Comparison of ENCODE assay signal across 1 cellular context in the genomic region with DNA sequence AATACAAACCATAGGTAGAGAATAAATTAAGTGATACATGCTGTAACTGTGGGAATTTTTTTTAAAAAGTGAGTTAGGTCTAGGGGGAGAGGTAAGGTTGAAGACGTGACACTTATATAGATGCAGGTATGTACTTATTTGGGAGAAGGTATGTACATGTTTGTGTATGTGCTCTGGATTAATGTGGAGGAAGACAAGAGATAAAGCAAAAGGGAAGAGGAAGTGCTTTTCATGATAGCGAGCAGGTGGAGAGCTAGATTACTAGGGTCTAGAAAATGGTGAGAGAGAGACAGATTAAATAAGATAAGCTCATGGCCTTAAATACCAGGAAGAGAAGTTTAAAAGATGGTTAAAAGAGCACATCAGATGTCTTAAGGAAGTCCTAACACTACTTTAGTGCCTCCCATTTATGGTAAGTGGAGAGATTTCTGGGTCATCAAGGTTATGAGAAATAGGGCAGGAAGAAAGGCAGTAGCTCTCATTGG.
TF ChIP-seq lines count a peak whose summit lies in the region.

No MANE protein-coding gene starts in this region.

TF ChIP-seq in K562, 482 proteins besides CTCF, POLR2A, EP300 and RAD21 (continued from another document and continues in another):
- TF ChIP-seq BDP1 (IDR thresholded peaks at IDR 0.05; ENCODE audit: insufficient read depth, insufficient read length) (no peak), ZFX (CRISPR knock-in tag; IDR thresholded peaks at IDR 0.05) (no peak), DDX20 (tag; IDR thresholded peaks at IDR 0.05; ENCODE audit: low read depth) (no peak), SMARCC2 (IDR thresholded peaks at IDR 0.05; ENCODE audit: low read depth) (peak; percentile 95; the same call in 1 of the 2 replicates), ILF3 (IDR thresholded peaks at IDR 0.05; ENCODE audit: borderline replicate concordance) (no peak), TCF7L2 (IDR thresholded peaks at IDR 0.05; ENCODE audit: low read depth, low read length) (no peak), DMBX1 (CRISPR knock-in tag; IDR thresholded peaks at IDR 0.05; ENCODE audit: borderline replicate concordance) (0 out of 2 replicates have a peak, but pooled peaks have one; percentile 9), CEBPG (CRISPR knock-in tag; IDR thresholded peaks at IDR 0.05) (no peak), CEBPG (tag; conservative IDR thresholded peaks at IDR 0.05 in 1 of 2, IDR thresholded peaks at IDR 0.05 in 1 of 2) (no peak), GATA2 (CRISPR knock-in tag; IDR thresholded peaks at IDR 0.05) (peak; percentile 86), ETV1 (tag; conservative IDR thresholded peaks at IDR 0.05; ENCODE audit: low read depth) (peak; percentile 88), SRF (CRISPR knock-in tag; IDR thresholded peaks at IDR 0.05) (peak in 1 of 2 experiments; percentile 86; a peak in 2 of 4 replicates), MIER1 (IDR thresholded peaks at IDR 0.05; ENCODE audit: low read depth) (no peak), PTTG1 (tag; IDR thresholded peaks at IDR 0.05; ENCODE audit: low read depth) (no peak), RB1 (IDR thresholded peaks at IDR 0.05; ENCODE audit: low read depth) (no peak), TEAD1 (CRISPR knock-in tag; IDR thresholded peaks at IDR 0.05) (peak in 1 of 2 experiments; percentile 41; a peak in 1 of 4 replicates), DACH1 (IDR thresholded peaks at IDR 0.05; ENCODE audit: partially characterized antibody) (no peak), ILK (tag; IDR thresholded peaks at IDR 0.05; ENCODE audit: borderline replicate concordance, low read depth) (no peak), NFRKB (IDR thresholded peaks at IDR 0.05; ENCODE audit: low read depth) (no peak; the same call in 1 of the 2 replicates), IFI16 (CRISPR knock-in tag; IDR thresholded peaks at IDR 0.05) (no peak), RBBP5 (IDR thresholded peaks at IDR 0.05; ENCODE audit: borderline replicate concordance, insufficient read depth, low read length, poor library complexity, severe bottlenecking) (no peak), NBN (IDR thresholded peaks at IDR 0.05; ENCODE audit: low read depth) (peak; percentile 96), TCFL5 (CRISPR knock-in tag; conservative IDR thresholded peaks at IDR 0.05) (no peak), CHD1 (IDR thresholded peaks at IDR 0.05; ENCODE audit: low read length) (no peak), MEF2A (IDR thresholded peaks at IDR 0.05; ENCODE audit: control insufficient read depth, low read depth, low read length) (no peak), BRD4 (IDR thresholded peaks at IDR 0.05) (no peak), RBFOX2 (IDR thresholded peaks at IDR 0.05; ENCODE audit: low read depth, low read length) (no peak), ARID2 (IDR thresholded peaks at IDR 0.05) (no peak), TFAM (CRISPR knock-in tag; conservative IDR thresholded peaks at IDR 0.05) (no peak), LEF1 (IDR thresholded peaks at IDR 0.05) (peak; percentile 86), ZKSCAN3 (CRISPR knock-in tag; IDR thresholded peaks at IDR 0.05) (no peak), RNF2 (IDR thresholded peaks at IDR 0.05) (peak; percentile 76), ZNF23 (CRISPR knock-in tag; IDR thresholded peaks at IDR 0.05) (no peak), SIN3A (IDR thresholded peaks at IDR 0.05; ENCODE audit: borderline replicate concordance in 2 of 2, control insufficient read depth in 1 of 2, low read depth in 2 of 2, low read length in 2 of 2) (no peak), CBX5 (IDR thresholded peaks at IDR 0.05; ENCODE audit: borderline replicate concordance, low read depth) (0 out of 2 replicates have a peak, but pooled peaks have one; percentile 8), U2AF1 (optimal IDR thresholded peaks at IDR 0.05; ENCODE audit: low read depth, low read length) (no peak), NFE2L1 (tag; IDR thresholded peaks at IDR 0.05; ENCODE audit: borderline replicate concordance, low read depth) (no peak), KAT7 (CRISPR knock-in tag; IDR thresholded peaks at IDR 0.05; ENCODE audit: borderline replicate concordance) (0 out of 2 replicates have a peak, but pooled peaks have one; percentile 54), NR1H2 (CRISPR knock-in tag; IDR thresholded peaks at IDR 0.05) (no peak)
- TF ChIP-seq, protein P1, sequence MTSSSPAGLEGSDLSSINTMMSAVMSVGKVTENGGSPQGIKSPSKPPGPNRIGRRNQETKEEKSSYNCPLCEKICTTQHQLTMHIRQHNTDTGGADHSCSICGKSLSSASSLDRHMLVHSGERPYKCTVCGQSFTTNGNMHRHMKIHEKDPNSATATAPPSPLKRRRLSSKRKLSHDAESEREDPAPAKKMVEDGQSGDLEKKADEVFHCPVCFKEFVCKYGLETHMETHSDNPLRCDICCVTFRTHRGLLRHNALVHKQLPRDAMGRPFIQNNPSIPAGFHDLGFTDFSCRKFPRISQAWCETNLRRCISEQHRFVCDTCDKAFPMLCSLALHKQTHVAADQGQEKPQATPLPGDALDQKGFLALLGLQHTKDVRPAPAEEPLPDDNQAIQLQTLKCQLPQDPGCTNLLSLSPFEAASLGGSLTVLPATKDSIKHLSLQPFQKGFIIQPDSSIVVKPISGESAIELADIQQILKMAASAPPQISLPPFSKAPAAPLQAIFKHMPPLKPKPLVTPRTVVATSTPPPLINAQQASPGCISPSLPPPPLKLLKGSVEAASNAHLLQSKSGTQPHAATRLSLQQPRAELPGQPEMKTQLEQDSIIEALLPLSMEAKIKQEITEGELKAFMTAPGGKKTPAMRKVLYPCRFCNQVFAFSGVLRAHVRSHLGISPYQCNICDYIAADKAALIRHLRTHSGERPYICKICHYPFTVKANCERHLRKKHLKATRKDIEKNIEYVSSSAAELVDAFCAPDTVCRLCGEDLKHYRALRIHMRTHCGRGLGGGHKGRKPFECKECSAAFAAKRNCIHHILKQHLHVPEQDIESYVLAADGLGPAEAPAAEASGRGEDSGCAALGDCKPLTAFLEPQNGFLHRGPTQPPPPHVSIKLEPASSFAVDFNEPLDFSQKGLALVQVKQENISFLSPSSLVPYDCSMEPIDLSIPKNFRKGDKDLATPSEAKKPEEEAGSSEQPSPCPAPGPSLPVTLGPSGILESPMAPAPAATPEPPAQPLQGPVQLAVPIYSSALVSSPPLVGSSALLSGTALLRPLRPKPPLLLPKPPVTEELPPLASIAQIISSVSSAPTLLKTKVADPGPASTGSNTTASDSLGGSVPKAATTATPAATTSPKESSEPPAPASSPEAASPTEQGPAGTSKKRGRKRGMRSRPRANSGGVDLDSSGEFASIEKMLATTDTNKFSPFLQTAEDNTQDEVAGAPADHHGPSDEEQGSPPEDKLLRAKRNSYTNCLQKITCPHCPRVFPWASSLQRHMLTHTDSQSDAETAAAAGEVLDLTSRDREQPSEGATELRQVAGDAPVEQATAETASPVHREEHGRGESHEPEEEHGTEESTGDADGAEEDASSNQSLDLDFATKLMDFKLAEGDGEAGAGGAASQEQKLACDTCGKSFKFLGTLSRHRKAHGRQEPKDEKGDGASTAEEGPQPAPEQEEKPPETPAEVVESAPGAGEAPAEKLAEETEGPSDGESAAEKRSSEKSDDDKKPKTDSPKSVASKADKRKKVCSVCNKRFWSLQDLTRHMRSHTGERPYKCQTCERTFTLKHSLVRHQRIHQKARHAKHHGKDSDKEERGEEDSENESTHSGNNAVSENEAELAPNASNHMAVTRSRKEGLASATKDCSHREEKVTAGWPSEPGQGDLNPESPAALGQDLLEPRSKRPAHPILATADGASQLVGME (CRISPR knock-in tag; IDR thresholded peaks at IDR 0.05), result no peak
- TF ChIP-seq, protein P2, sequence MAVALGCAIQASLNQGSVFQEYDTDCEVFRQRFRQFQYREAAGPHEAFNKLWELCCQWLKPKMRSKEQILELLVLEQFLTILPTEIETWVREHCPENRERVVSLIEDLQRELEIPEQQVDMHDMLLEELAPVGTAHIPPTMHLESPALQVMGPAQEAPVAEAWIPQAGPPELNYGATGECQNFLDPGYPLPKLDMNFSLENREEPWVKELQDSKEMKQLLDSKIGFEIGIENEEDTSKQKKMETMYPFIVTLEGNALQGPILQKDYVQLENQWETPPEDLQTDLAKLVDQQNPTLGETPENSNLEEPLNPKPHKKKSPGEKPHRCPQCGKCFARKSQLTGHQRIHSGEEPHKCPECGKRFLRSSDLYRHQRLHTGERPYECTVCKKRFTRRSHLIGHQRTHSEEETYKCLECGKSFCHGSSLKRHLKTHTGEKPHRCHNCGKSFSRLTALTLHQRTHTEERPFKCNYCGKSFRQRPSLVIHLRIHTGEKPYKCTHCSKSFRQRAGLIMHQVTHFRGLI (CRISPR knock-in tag; IDR thresholded peaks at IDR 0.05), result no peak
- TF ChIP-seq, protein P3, sequence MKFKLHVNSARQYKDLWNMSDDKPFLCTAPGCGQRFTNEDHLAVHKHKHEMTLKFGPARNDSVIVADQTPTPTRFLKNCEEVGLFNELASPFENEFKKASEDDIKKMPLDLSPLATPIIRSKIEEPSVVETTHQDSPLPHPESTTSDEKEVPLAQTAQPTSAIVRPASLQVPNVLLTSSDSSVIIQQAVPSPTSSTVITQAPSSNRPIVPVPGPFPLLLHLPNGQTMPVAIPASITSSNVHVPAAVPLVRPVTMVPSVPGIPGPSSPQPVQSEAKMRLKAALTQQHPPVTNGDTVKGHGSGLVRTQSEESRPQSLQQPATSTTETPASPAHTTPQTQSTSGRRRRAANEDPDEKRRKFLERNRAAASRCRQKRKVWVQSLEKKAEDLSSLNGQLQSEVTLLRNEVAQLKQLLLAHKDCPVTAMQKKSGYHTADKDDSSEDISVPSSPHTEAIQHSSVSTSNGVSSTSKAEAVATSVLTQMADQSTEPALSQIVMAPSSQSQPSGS (CRISPR knock-in tag; IDR thresholded peaks at IDR 0.05), result no peak
- TF ChIP-seq, protein P4, sequence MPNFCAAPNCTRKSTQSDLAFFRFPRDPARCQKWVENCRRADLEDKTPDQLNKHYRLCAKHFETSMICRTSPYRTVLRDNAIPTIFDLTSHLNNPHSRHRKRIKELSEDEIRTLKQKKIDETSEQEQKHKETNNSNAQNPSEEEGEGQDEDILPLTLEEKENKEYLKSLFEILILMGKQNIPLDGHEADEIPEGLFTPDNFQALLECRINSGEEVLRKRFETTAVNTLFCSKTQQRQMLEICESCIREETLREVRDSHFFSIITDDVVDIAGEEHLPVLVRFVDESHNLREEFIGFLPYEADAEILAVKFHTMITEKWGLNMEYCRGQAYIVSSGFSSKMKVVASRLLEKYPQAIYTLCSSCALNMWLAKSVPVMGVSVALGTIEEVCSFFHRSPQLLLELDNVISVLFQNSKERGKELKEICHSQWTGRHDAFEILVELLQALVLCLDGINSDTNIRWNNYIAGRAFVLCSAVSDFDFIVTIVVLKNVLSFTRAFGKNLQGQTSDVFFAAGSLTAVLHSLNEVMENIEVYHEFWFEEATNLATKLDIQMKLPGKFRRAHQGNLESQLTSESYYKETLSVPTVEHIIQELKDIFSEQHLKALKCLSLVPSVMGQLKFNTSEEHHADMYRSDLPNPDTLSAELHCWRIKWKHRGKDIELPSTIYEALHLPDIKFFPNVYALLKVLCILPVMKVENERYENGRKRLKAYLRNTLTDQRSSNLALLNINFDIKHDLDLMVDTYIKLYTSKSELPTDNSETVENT (CRISPR knock-in tag; IDR thresholded peaks at IDR 0.05), result no peak
- TF ChIP-seq, protein P5, sequence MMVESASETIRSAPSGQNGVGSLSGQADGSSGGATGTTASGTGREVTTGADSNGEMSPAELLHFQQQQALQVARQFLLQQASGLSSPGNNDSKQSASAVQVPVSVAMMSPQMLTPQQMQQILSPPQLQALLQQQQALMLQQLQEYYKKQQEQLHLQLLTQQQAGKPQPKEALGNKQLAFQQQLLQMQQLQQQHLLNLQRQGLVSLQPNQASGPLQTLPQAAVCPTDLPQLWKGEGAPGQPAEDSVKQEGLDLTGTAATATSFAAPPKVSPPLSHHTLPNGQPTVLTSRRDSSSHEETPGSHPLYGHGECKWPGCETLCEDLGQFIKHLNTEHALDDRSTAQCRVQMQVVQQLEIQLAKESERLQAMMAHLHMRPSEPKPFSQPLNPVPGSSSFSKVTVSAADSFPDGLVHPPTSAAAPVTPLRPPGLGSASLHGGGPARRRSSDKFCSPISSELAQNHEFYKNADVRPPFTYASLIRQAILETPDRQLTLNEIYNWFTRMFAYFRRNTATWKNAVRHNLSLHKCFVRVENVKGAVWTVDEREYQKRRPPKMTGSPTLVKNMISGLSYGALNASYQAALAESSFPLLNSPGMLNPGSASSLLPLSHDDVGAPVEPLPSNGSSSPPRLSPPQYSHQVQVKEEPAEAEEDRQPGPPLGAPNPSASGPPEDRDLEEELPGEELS (CRISPR knock-in tag; IDR thresholded peaks at IDR 0.05; ENCODE audit: borderline replicate concordance), result no peak
- TF ChIP-seq, protein P6, sequence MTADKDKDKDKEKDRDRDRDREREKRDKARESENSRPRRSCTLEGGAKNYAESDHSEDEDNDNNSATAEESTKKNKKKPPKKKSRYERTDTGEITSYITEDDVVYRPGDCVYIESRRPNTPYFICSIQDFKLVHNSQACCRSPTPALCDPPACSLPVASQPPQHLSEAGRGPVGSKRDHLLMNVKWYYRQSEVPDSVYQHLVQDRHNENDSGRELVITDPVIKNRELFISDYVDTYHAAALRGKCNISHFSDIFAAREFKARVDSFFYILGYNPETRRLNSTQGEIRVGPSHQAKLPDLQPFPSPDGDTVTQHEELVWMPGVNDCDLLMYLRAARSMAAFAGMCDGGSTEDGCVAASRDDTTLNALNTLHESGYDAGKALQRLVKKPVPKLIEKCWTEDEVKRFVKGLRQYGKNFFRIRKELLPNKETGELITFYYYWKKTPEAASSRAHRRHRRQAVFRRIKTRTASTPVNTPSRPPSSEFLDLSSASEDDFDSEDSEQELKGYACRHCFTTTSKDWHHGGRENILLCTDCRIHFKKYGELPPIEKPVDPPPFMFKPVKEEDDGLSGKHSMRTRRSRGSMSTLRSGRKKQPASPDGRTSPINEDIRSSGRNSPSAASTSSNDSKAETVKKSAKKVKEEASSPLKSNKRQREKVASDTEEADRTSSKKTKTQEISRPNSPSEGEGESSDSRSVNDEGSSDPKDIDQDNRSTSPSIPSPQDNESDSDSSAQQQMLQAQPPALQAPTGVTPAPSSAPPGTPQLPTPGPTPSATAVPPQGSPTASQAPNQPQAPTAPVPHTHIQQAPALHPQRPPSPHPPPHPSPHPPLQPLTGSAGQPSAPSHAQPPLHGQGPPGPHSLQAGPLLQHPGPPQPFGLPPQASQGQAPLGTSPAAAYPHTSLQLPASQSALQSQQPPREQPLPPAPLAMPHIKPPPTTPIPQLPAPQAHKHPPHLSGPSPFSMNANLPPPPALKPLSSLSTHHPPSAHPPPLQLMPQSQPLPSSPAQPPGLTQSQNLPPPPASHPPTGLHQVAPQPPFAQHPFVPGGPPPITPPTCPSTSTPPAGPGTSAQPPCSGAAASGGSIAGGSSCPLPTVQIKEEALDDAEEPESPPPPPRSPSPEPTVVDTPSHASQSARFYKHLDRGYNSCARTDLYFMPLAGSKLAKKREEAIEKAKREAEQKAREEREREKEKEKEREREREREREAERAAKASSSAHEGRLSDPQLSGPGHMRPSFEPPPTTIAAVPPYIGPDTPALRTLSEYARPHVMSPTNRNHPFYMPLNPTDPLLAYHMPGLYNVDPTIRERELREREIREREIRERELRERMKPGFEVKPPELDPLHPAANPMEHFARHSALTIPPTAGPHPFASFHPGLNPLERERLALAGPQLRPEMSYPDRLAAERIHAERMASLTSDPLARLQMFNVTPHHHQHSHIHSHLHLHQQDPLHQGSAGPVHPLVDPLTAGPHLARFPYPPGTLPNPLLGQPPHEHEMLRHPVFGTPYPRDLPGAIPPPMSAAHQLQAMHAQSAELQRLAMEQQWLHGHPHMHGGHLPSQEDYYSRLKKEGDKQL (CRISPR knock-in tag; IDR thresholded peaks at IDR 0.05; ENCODE audit: borderline replicate concordance), result no peak
- TF ChIP-seq, protein P7, sequence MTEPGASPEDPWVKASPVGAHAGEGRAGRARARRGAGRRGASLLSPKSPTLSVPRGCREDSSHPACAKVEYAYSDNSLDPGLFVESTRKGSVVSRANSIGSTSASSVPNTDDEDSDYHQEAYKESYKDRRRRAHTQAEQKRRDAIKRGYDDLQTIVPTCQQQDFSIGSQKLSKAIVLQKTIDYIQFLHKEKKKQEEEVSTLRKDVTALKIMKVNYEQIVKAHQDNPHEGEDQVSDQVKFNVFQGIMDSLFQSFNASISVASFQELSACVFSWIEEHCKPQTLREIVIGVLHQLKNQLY (CRISPR knock-in tag; conservative IDR thresholded peaks at IDR 0.05), result no peak
